In the genomic region with DNA sequence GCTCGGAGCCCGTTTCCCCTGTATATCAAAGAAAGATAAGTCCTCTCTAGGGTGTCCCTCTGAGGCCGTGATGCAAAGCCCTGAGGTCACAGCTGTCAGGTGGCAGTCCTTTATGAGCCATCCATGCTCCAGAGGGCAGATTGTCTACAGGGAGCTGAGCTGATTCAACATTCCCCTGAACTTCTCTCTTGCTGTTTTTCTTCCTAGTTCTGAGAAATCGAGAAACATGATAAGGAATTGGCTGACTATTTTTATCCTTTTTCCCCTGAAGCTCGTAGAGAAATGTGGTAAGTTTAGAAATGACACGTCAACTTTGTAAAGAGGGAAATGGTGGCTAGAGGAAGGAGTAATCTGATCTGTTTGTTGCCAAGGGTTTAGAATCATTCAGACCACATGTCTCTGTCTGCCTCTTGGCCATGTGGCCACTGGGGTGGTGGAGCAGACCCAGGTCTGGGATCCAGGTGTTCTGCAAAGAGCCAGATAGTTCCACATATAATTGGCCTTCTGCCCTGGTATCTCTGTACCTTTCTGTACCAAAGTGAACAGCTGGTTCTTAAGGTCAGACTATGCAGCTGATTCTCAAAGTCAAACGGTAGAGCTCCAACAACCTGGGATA, we compare ENCODE assay signal across 9 cellular contexts.
DNase-seq lines count a peak whose midpoint lies in the region; ATAC-seq lines count a peak whose summit lies in the region.
"Had no signal": no experiment of that assay in that cellular context is flagged by ENCODE, and none has a peak within 500 bp of the region (broad histone marks: within the 10 kb centered on the region; RNA-seq: fewer than 3 reads in every experiment).

No MANE protein-coding gene starts in this region.

- ATAC-seq in HG03439 (IDR thresholded peaks at IDR 0.05; ENCODE audit: unreplicated experiment) (no peak), HG03378 (IDR thresholded peaks at IDR 0.05; ENCODE audit: unreplicated experiment) (no peak), HG03025 (IDR thresholded peaks at IDR 0.05; ENCODE audit: low FRiP score, unreplicated experiment) (no peak)

- peak; percentile 10 for DNase-seq in NCI-H510A treated with DMSO at 0.1 percent for 48 hours (lab: John Stamatoyannopoulos, UW)
- DNase-seq in NCI-H510A (lab: John Stamatoyannopoulos, UW): no peak
- DNase-seq in NCI-H2196 (lab: John Stamatoyannopoulos, UW; ENCODE audit: unreplicated experiment): peak; percentile 5
- DNase-seq in caudate nucleus (lab: John Stamatoyannopoulos, UW): no peak
- DNase-seq in stimulated activated CD4-positive, alpha-beta T cell treated with anti-CD3 and anti-CD28 coated beads, Interleukin-1b, Interleukin-23, amount 100 ng/mL, for 48 hours: peak; percentile 53
- DNase-seq: NCI-H1417 treated with DMSO at 0.1 percent for 48 hours had no signal

- peak overlapping the region; percentile 36 for H3K27ac ChIP-seq in caudate nucleus (ENCODE audit: low read depth, low read length)

Comparison
In these comparisons a context has a peak if more than half of its experiments do, and no peak if none do; other contexts are left out.
1. DNase-seq: peak in NCI-H510A treated with DMSO at 0.1 percent for 48 hours (single experiment), NCI-H2196 (single experiment) and stimulated activated CD4-positive, alpha-beta T cell treated with anti-CD3 and anti-CD28 coated beads, Interleukin-1b, Interleukin-23, amount 100 ng/mL, for 48 hours (single experiment); none in NCI-H510A (single experiment) and caudate nucleus (0 of 61).